Comparison of ENCODE assay signal across 8 cellular contexts in the genomic region with DNA sequence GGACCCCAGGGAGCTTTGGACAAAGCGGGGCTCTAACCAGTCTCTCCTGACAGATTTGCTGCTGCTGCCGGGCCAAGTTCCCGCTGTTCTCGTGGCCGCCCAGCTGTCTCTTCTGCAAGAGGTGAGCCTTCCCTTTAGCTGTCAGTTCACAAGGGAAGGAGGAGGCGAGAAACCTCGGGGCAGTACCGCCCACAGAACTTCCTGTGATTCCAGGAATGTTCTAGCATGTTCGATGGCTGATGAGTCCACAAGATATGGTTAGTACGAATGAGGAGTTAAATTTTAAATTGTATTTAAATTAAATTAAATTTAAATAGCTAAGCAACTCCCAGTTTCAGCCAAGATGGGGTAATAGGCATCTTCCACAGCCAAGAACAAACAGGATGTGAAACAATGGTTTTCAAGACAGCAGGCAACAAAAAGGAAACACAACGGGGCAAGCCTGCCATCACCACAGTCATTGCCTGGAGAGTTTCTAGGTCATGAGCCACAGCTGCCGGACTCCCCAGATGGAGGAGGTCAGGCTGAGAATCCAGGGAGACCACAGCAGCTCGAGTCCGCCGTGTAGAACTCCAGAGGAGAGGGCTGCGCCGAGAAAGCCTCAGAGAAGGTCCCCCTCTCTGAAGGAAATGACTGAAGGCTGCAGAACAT. TPM values are rescaled to one million over a fixed set of nuclear protein-coding genes. Genes with fewer than 3 reads are reported as not detected.
DNase-seq lines count a peak whose midpoint lies in the region; ATAC-seq and TF ChIP-seq lines count a peak whose summit lies in the region.

No MANE protein-coding gene starts in this region.

- TF ChIP-seq POLR2A in GM15510 (IDR thresholded peaks at IDR 0.05; ENCODE audit: borderline replicate concordance, extremely low read depth, insufficient read length) (peak; percentile 15), sigmoid colon (IDR thresholded peaks at IDR 0.05) (no peak)

- no peak overlapping the region for H3K4me3 ChIP-seq in esophagus (ENCODE audit: low read depth in 1 of 2, low read length in 2 of 2)
- H3K4me3 ChIP-seq in sigmoid colon, result no peak overlapping the region

- H3K9me3 ChIP-seq in esophagus (ENCODE audit: control insufficient read depth in 2 of 2, insufficient read depth in 1 of 2, low read depth in 1 of 2, low read length in 1 of 2) (peaks cover 0 to 2% of the 10 kb centered on the region in 2 donors), sigmoid colon (peaks cover 0 to 8% (median 0%) of the 10 kb centered on the region in 4 donors)

- TF ChIP-seq EP300 in sigmoid colon (IDR thresholded peaks at IDR 0.05), result no peak

- intact Hi-C loops in sigmoid colon (cut with DNase I), result no loop called here

- no peaks in the 10 kb centered on the region for H3K36me3 ChIP-seq in esophagus (ENCODE audit: control insufficient read depth in 2 of 2, insufficient read depth in 2 of 2, low read length in 1 of 2)
- no peaks in the 10 kb centered on the region for H3K36me3 ChIP-seq in sigmoid colon

- peak; percentile 69 for ATAC-seq in HG02678 (IDR thresholded peaks at IDR 0.05; ENCODE audit: unreplicated experiment)

- H3K4me1 ChIP-seq in esophagus (ENCODE audit: control insufficient read depth in 2 of 2, insufficient read depth in 2 of 2, low read length in 1 of 2) (peaks cover 0 to 4% of the 10 kb centered on the region in 2 donors), sigmoid colon (no peaks in the 10 kb centered on the region)

- H3K27ac ChIP-seq in esophagus (ENCODE audit: low read depth in 2 of 2, low read length in 1 of 2), result peak overlapping the region; percentile 15 to 42
- H3K27ac ChIP-seq in sigmoid colon, result peak overlapping the region in 3 of 4 donors; percentile 41 to 56 (median 42)

- H3K27me3 ChIP-seq in esophagus (ENCODE audit: control insufficient read depth in 1 of 2, insufficient read depth in 2 of 2, low read length in 2 of 2) (no peaks in the 10 kb centered on the region), sigmoid colon (no peaks in the 10 kb centered on the region)

- DNase-seq in UCSD-AML1 (lab: John Stamatoyannopoulos, UW; ENCODE audit: unreplicated experiment) (peak; percentile 40), sigmoid colon (no peak), OCI-M2 (lab: John Stamatoyannopoulos, UW; ENCODE audit: unreplicated experiment) (no peak), H4 (ENCODE audit: low spot score) (no peak), NCI-H1694 treated with DMSO at 0.1 percent for 48 hours (lab: John Stamatoyannopoulos, UW) (no peak)

- 55 to 59% methylated on average over 17 of the region's 17 CpGs for WGBS in esophagus, 2 donors
- 42 to 67% methylated on average over 17 of the region's 17 CpGs for WGBS in sigmoid colon, 2 donors

- no peak for TF ChIP-seq CTCF in sigmoid colon (IDR thresholded peaks at IDR 0.05)

RNA-seq across cellular contexts. Expression of a gene that starts 9.5 kb away (rescaled TPM):
- polyA plus RNA-seq in esophagus (10 to 100 TPM; 76.3 to 83.2 TPM), sigmoid colon (100 to 1,000 TPM in 2 of 3 donors, 10 to 100 TPM in 1; 89.7 to 161 (median 106) TPM)
- 100 to 1,000 TPM; 131 to 244 (median 181) TPM for total RNA-seq in sigmoid colon
- total RNA-seq in H4 (2014; rRNA removed; shearing (Covaris generic)), result 95.7 and 97.1 TPM in 2 replicates

RNA-seq across cellular contexts. Expression of a gene that starts 35.6 kb away (rescaled TPM):
- polyA plus RNA-seq in esophagus, result 1 to 10 TPM; 3.6 to 6.4 TPM
- total RNA-seq in sigmoid colon, result 1 to 10 TPM in 2 of 4 donors, under 1 TPM in 2; 0.82 to 5.3 (median 1.4) TPM
- polyA plus RNA-seq in sigmoid colon, result 10 to 100 TPM; 34.2 to 44.0 (median 43.9) TPM
- total RNA-seq in H4 (2014; rRNA removed; shearing (Covaris generic)), result 4.6 and 5.0 TPM in 2 replicates

RNA-seq across cellular contexts. Expression of a gene that starts 47.4 kb away (rescaled TPM):
- 10 to 100 TPM in 1 of 2 donors, 1 to 10 TPM in 1; 9.9 to 18.6 TPM for polyA plus RNA-seq in esophagus
- 1 to 10 TPM in 3 of 4 donors, under 1 TPM in 1; 0.16 to 4.7 (median 3.0) TPM for total RNA-seq in sigmoid colon
- polyA plus RNA-seq in sigmoid colon, result 10 to 100 TPM in 1 of 3 donors, 1 to 10 TPM in 2; 7.2 to 26.5 (median 7.6) TPM
- total RNA-seq in H4 (2014; rRNA removed; shearing (Covaris generic)), result 18.8 and 23.4 TPM in 2 replicates

RNA-seq across cellular contexts. Expression of a gene that starts 54.8 kb away (rescaled TPM):
- polyA plus RNA-seq in esophagus (1 to 10 TPM; 1.3 to 3.3 TPM), sigmoid colon (1 to 10 TPM in 1 of 3 donors, not detected in 2; 5.6 TPM)
- total RNA-seq in sigmoid colon, result 1 to 10 TPM; 2.1 to 8.0 (median 4.5) TPM
- total RNA-seq in H4 (2014; rRNA removed; shearing (Covaris generic)), result 1.1 and 1.8 TPM in 2 replicates

RNA-seq across cellular contexts. Expression of a gene that starts 59.3 kb away (rescaled TPM):
- polyA plus RNA-seq in esophagus (1 to 10 TPM in 1 of 2 donors, under 1 TPM in 1; 0.16 to 1.5 TPM), sigmoid colon (10 to 100 TPM in 1 of 3 donors, 1 to 10 TPM in 1, under 1 TPM in 1; 0.46 to 23.5 (median 1.8) TPM)
- total RNA-seq in sigmoid colon, result 10 to 100 TPM in 3 of 4 donors, 1 to 10 TPM in 1; 9.2 to 35.0 (median 27.8) TPM
- total RNA-seq in H4 (2014; rRNA removed; shearing (Covaris generic)), result 217 and 304 TPM in 2 replicates
